In genomic region chr2:47185098-47185497, GRCh38 we compare ENCODE assay signal across 1 cellular context. TPM values are rescaled to one million over a fixed set of nuclear protein-coding genes. Genes with fewer than 3 reads are reported as not detected.
"Had no signal": no experiment of that assay in that cellular context is flagged by ENCODE, and none has a peak within 500 bp of the region (broad histone marks: within the 10 kb centered on the region; RNA-seq: fewer than 3 reads in every experiment).

No MANE protein-coding gene starts in this region.

RNA-seq across cellular contexts. Expression of gene STPG4, which starts 30.0 kb away (rescaled TPM):
- polyA plus RNA-seq: IgD-negative memory B cell had no signal
